Comparison of ENCODE assay signal across 22 cellular contexts in genomic region chr22:45600791-45601730, GRCh38.
DNase-seq lines count a peak whose midpoint lies in the region; ATAC-seq and TF ChIP-seq lines count a peak whose summit lies in the region.
"Had no signal": no experiment of that assay in that cellular context is flagged by ENCODE, and none has a peak within 500 bp of the region (broad histone marks: within the 10 kb centered on the region; RNA-seq: fewer than 3 reads in every experiment).

No MANE protein-coding gene starts in this region.

- no peaks in the 10 kb centered on the region for H3K27me3 ChIP-seq in endodermal cell (ENCODE audit: control insufficient read depth, insufficient read depth, low read length, poor library complexity, severe bottlenecking)
- H3K27me3 ChIP-seq: hepatocyte, Peyer's patch had no signal

- DNase-seq in AG10803 (ENCODE audit: low read depth) (peak; percentile 59), NCI-H226 (peak; percentile 62), endodermal cell (no peak), omental fat pad (ENCODE audit: low spot score) (no peak), OCI-M2 (lab: John Stamatoyannopoulos, UW; ENCODE audit: unreplicated experiment) (no peak), NCI-H1436 treated with DMSO at 0.1 percent for 48 hours (lab: John Stamatoyannopoulos, UW) (no peak)
- DNase-seq: activated CD8-positive, alpha-beta T cell treated with anti-CD3 and anti-CD28 coated beads, Interleukin-2, amount 10 ng/mL, durations not matched to agents 7 days and 5 days; cortex of kidney; DMS79; left cardiac atrium; MM.1S; NCI-H2029; stimulated activated naive B cell treated with anti-CD40 and anti-IgM and Interleukin-4, amounts not matched to agents 10 μg/mL and 1 μg/mL and 100 μg/mL, for 72 hours; SW 1271 had no signal

- no peaks in the 10 kb centered on the region for H3K36me3 ChIP-seq in endodermal cell (ENCODE audit: control insufficient read depth, insufficient read depth, low read length)
- H3K36me3 ChIP-seq: Peyer's patch had no signal

- WGBS in endodermal cell (ENCODE audit: insufficient coverage in 1 of 2, insufficient read length in 1 of 2), 2 experiments = 86 to 90% methylated on average over 11 to 14 of the region's 14 CpGs

- no peaks in the 10 kb centered on the region for H3K9me3 ChIP-seq in endodermal cell (ENCODE audit: control insufficient read depth, low read length)
- H3K9me3 ChIP-seq: Peyer's patch had no signal

- H3K4me1 ChIP-seq in endodermal cell (ENCODE audit: control insufficient read depth, insufficient read depth, low read length) = peaks cover 11% of the 10 kb centered on the region
- H3K4me1 ChIP-seq: Peyer's patch had no signal

- no peak for TF ChIP-seq CTCF in AG10803 (conservative IDR thresholded peaks at IDR 0.05; ENCODE audit: low read length)
- TF ChIP-seq CTCF in endodermal cell (conservative IDR thresholded peaks at IDR 0.05) = no peak
- TF ChIP-seq CTCF in omental fat pad (IDR thresholded peaks at IDR 0.05) = no peak

- peak; percentile 65 for ATAC-seq in omental fat pad (ENCODE audit: low FRiP score)
- ATAC-seq in GM19395 (IDR thresholded peaks at IDR 0.05; ENCODE audit: unreplicated experiment) = no peak
- ATAC-seq in GM21786 (IDR thresholded peaks at IDR 0.05; ENCODE audit: unreplicated experiment) = no peak
- ATAC-seq: activated CD8-positive, alpha-beta T cell treated with anti-CD3 and anti-CD28 coated beads, Interleukin-2, amount 10 ng/mL, durations not matched to agents 7 days and 5 days; activated T-helper 17 cell treated with anti-CD3 and anti-CD28 coated beads, Interleukin-2, amount 50 U/mL, for 72 hours; stimulated activated naive B cell treated with anti-CD40 and anti-IgM and Interleukin-4, amounts not matched to agents 10 μg/mL and 1 μg/mL and 100 μg/mL, for 72 hours had no signal

- H3K27ac Mint-ChIP-seq in endodermal cell = peak overlapping the region; percentile 49
- H3K27ac Mint-ChIP-seq: activated CD8-positive, alpha-beta T cell treated with anti-CD3 and anti-CD28 coated beads, Interleukin-2, amount 10 ng/mL, durations not matched to agents 7 days and 5 days; stimulated activated naive B cell treated with anti-CD40 and anti-IgM and Interleukin-4, amounts not matched to agents 10 μg/mL and 1 μg/mL and 100 μg/mL, for 72 hours had no signal

- no peak overlapping the region for H3K4me3 Mint-ChIP-seq in endodermal cell
- H3K4me3 Mint-ChIP-seq: activated CD8-positive, alpha-beta T cell treated with anti-CD3 and anti-CD28 coated beads, Interleukin-2, amount 10 ng/mL, durations not matched to agents 7 days and 5 days; activated T-helper 17 cell treated with anti-CD3 and anti-CD28 coated beads, Interleukin-2, amount 50 U/mL, for 72 hours; stimulated activated naive B cell treated with anti-CD40 and anti-IgM and Interleukin-4, amounts not matched to agents 10 μg/mL and 1 μg/mL and 100 μg/mL, for 72 hours; type B pancreatic cell had no signal

- no peak overlapping the region for H3K4me3 ChIP-seq in AG10803 (ENCODE audit: low read length)
- H3K4me3 ChIP-seq in endodermal cell (ENCODE audit: low read length) = no peak overlapping the region
- H3K4me3 ChIP-seq: hepatocyte, Peyer's patch, smooth muscle cell had no signal

- peaks cover 5% of the 10 kb centered on the region for H3K36me3 Mint-ChIP-seq in endodermal cell (ENCODE audit: low read depth)
- H3K36me3 Mint-ChIP-seq: stimulated activated naive B cell treated with anti-CD40 and anti-IgM and Interleukin-4, amounts not matched to agents 10 μg/mL and 1 μg/mL and 100 μg/mL, for 72 hours had no signal

- no peak overlapping the region for H3K27ac ChIP-seq in endodermal cell (ENCODE audit: low read depth, low read length)
- H3K27ac ChIP-seq: hepatocyte, Peyer's patch had no signal

- peaks cover 3% of the 10 kb centered on the region for H3K27me3 Mint-ChIP-seq in endodermal cell (ENCODE audit: insufficient read depth)
- H3K27me3 Mint-ChIP-seq: activated T-helper 17 cell treated with anti-CD3 and anti-CD28 coated beads, Interleukin-2, amount 50 U/mL, for 72 hours; type B pancreatic cell had no signal

- no peak overlapping the region for H3K9ac ChIP-seq in endodermal cell (ENCODE audit: extremely low read depth, low read length, poor library complexity, severe bottlenecking)
- H3K9ac ChIP-seq: parathyroid adenoma had no signal

- H3K4me1 Mint-ChIP-seq in endodermal cell = peaks cover 15% of the 10 kb centered on the region

- no peaks in the 10 kb centered on the region for H3K9me3 Mint-ChIP-seq in endodermal cell
- H3K9me3 Mint-ChIP-seq: activated T-helper 17 cell treated with anti-CD3 and anti-CD28 coated beads, Interleukin-2, amount 50 U/mL, for 72 hours; stimulated activated naive B cell treated with anti-CD40 and anti-IgM and Interleukin-4, amounts not matched to agents 10 μg/mL and 1 μg/mL and 100 μg/mL, for 72 hours; type B pancreatic cell had no signal

Comparison
In these comparisons a context has a peak if more than half of its experiments do, and no peak if none do; other contexts are left out.
1. DNase-seq: peak in AG10803 (single experiment) and NCI-H226 (single experiment); none in endodermal cell (single experiment), omental fat pad (single experiment), OCI-M2 (single experiment) and NCI-H1436 treated with DMSO at 0.1 percent for 48 hours (single experiment).